8 cellular contexts compared by ENCODE assay signal in the genomic region with DNA sequence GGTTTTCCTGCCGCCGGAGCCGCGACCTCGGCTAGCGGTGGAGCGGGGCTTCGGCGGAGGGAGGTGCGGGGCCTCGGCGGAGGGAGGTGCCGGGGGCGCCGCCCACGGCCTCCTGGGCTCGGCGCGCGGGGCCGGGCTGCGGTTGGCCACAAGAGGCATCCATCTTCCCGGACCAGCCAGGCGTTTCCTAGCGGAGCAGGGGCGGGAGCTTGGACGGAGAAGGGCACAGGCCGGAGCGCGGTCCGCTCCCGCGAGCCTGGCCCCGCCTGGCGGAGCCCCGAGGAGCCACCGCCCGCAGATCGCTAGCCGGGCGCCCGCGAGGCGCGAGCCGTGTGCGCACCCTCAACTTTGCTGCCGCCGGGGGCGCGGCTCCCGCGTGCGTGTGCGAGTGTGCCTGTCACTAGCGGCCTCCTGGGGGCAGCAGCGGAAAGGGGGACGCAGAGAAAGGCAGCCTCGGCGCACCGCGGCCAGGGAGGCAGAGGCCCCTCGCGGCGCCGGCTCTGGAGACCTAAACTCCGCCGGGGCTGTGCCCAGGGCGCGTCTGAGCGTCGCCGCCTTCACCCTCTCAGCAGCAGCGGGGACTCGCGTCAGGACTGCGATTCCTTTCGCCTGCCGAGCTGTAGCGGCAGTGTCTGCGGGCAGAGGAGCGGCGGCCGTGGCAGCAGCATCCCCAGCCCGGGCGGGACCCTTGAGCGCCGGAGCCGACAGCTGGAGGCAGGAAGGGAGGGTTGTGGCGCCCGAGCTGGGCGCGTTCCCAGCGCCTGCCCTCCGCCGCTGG. TPM values are rescaled to one million over a fixed set of nuclear protein-coding genes. Genes with fewer than 3 reads are reported as not detected.
DNase-seq lines count a peak whose midpoint lies in the region; ATAC-seq, FAIRE-seq and TF ChIP-seq lines count a peak whose summit lies in the region.

No MANE protein-coding gene starts in this region.

- H3K9me3 Mint-ChIP-seq in CD8-positive, alpha-beta memory T cell = no peaks in the 10 kb centered on the region
- no peaks in the 10 kb centered on the region for H3K9me3 Mint-ChIP-seq in mesothelial cell of epicardium

- no peak overlapping the region for H3K27ac ChIP-seq in CD8-positive, alpha-beta memory T cell (ENCODE audit: low read depth, low read length)
- H3K27ac ChIP-seq in endothelial cell of umbilical vein (ENCODE audit: insufficient read depth, low read depth, low read length) = peak overlapping the region; percentile 55

- peak overlapping the region in 3 of 8 donors; percentile 33 to 84 (median 46) for H3K27ac Mint-ChIP-seq in CD8-positive, alpha-beta memory T cell
- H3K27ac Mint-ChIP-seq in mesothelial cell of epicardium = peak overlapping the region; percentile 54

- TF ChIP-seq CTCF in endothelial cell of umbilical vein (IDR thresholded peaks at IDR 0.05; ENCODE audit: extremely low read depth in 1 of 2, insufficient read depth in 1 of 2, low read depth in 1 of 2, low read length in 2 of 2) (peak; percentile 94 to 98), mesothelial cell of epicardium (IDR thresholded peaks at IDR 0.05; ENCODE audit: unreplicated experiment) (peak; percentile 94)

- peaks cover 10% of the 10 kb centered on the region for H3K27me3 ChIP-seq in CD8-positive, alpha-beta memory T cell (ENCODE audit: insufficient read depth, low read length, poor library complexity, severe bottlenecking)
- no peaks in the 10 kb centered on the region for H3K27me3 ChIP-seq in endothelial cell of umbilical vein (ENCODE audit: control insufficient read depth in 2 of 2, insufficient read depth in 2 of 2, low read length in 2 of 2)

- H3K36me3 Mint-ChIP-seq in CD8-positive, alpha-beta memory T cell = no peaks in the 10 kb centered on the region
- H3K36me3 Mint-ChIP-seq in mesothelial cell of epicardium = no peaks in the 10 kb centered on the region

- H3K9me3 ChIP-seq in CD8-positive, alpha-beta memory T cell (ENCODE audit: low read length) = no peaks in the 10 kb centered on the region
- no peaks in the 10 kb centered on the region for H3K9me3 ChIP-seq in endothelial cell of umbilical vein (replicated peaks; ENCODE audit: control insufficient read depth, insufficient read depth, low read length)

- intact Hi-C loops in endothelial cell of umbilical vein (cut with micrococcal nuclease) = loop anchor here (1.0 to 5.0 kb wide), 11 partner anchors 54 to 548 kb away; partner anchors contain the start of gene C12orf56

- DNase-seq in CD8-positive, alpha-beta memory T cell = peak; percentile 63 to 87 (median 76)
- DNase-seq in HPDE6-E6E7 (ENCODE audit: extremely low spot score) (peak; percentile 83), NOMO-1 (lab: John Stamatoyannopoulos, UW; ENCODE audit: unreplicated experiment in 2 of 2) (peak; percentile 82 to 91), endothelial cell of umbilical vein (ENCODE audit: low read depth, low spot score) (peak; percentile 97), mesothelial cell of epicardium (ENCODE audit: low spot score in 2 of 2, unreplicated experiment in 2 of 2) (peak; percentile 81 to 91)
- peak; percentile 49 for DNase-seq in activated CD8-positive, alpha-beta memory T cell treated with anti-CD3 and anti-CD28 coated beads, Interleukin-2, amount 50 U/mL, for 24 hours (ENCODE audit: extremely low read depth)
- peak; percentile 38 for DNase-seq in stimulated activated CD8-positive, alpha-beta memory T cell treated with anti-CD3 and anti-CD28 coated beads, Interleukin-15, amount 100 ng/mL, for 24 hours (ENCODE audit: low read depth)

- H3K36me3 ChIP-seq in CD8-positive, alpha-beta memory T cell (ENCODE audit: insufficient read depth, low read length) = no peaks in the 10 kb centered on the region
- H3K36me3 ChIP-seq in endothelial cell of umbilical vein (ENCODE audit: control insufficient read depth in 2 of 2, extremely low read depth in 1 of 2, insufficient read depth in 2 of 2, low read length in 2 of 2) = no peaks in the 10 kb centered on the region

- no peaks in the 10 kb centered on the region for H4K20me1 ChIP-seq in endothelial cell of umbilical vein (replicated peaks; ENCODE audit: control insufficient read depth, extremely low read depth, insufficient read depth, low read length)

- H3K4me2 ChIP-seq in endothelial cell of umbilical vein (ENCODE audit: insufficient read depth, low read length) = peak overlapping the region; percentile 93

- ATAC-seq in GM19468 (IDR thresholded peaks at IDR 0.05; ENCODE audit: extremely low read depth, unreplicated experiment) = peak; percentile 94

- peaks cover 10 to 19% of the 10 kb centered on the region in 2 donors for H3K27me3 Mint-ChIP-seq in CD8-positive, alpha-beta memory T cell
- H3K27me3 Mint-ChIP-seq in mesothelial cell of epicardium (ENCODE audit: low read depth) = peaks cover 4% of the 10 kb centered on the region

- no peaks in the 10 kb centered on the region for H3K9me1 ChIP-seq in endothelial cell of umbilical vein (replicated peaks; ENCODE audit: control insufficient read depth, extremely low read depth, insufficient read depth, low read length)

- H3K9ac ChIP-seq in endothelial cell of umbilical vein (replicated peaks; ENCODE audit: extremely low read depth, insufficient read depth, low read length) = peak overlapping the region; percentile 77

- FAIRE-seq in endothelial cell of umbilical vein (lab: Jason Lieb, UNC) = peak; percentile 91

- H3K79me2 ChIP-seq in endothelial cell of umbilical vein (ENCODE audit: control insufficient read depth, insufficient read depth, low read length) = peaks cover 25% of the 10 kb centered on the region

- no peak for TF ChIP-seq POLR2A in endothelial cell of umbilical vein (IDR thresholded peaks at IDR 0.05; ENCODE audit: low read depth, low read length)

- peaks cover 8 to 11% (median 11%) of the 10 kb centered on the region in 3 donors for H3K4me1 Mint-ChIP-seq in CD8-positive, alpha-beta memory T cell
- peaks cover 24% of the 10 kb centered on the region for H3K4me1 Mint-ChIP-seq in mesothelial cell of epicardium

- CTCF ChIA-PET in CD8-positive, alpha-beta memory T cell (lab: Charles Lee) = interaction anchor here (0.9 to 3.0 kb wide), 12 partner anchors 11 to 549 kb away, joined by 3 to 32 read pairs (median 4); no protein-coding TSS in a partner anchor
- CTCF ChIA-PET in endothelial cell of umbilical vein (lab: Charles Lee) = interaction anchor here (0.6 to 3.7 kb wide), 41 partner anchors 11 to 552 kb away, joined by 3 to 56 read pairs (median 5); partner anchors contain the start of gene KICS2

- POLR2A ChIA-PET in CD8-positive, alpha-beta memory T cell (lab: Charles Lee) = interaction anchor here (0.5 to 0.6 kb wide), 2 partner anchors 10 to 244 kb away, joined by 3 read pairs; no protein-coding TSS in a partner anchor
- POLR2A ChIA-PET in endothelial cell of umbilical vein (lab: Charles Lee) = interaction anchor here (1.0 to 1.3 kb wide), 2 partner anchors 244 to 387 kb away, joined by 3 to 4 read pairs; no protein-coding TSS in a partner anchor

- peak overlapping the region; percentile 95 for H2AFZ ChIP-seq in endothelial cell of umbilical vein (ENCODE audit: low read depth, low read length)

- dilution Hi-C loops in endothelial cell of umbilical vein (cut with MboI; ENCODE audit: extremely low pct_ligation_motif_present, low sequenced_read_pairs) = no loop called here

- peak overlapping the region; percentile 62 for H3K4me3 ChIP-seq in CD8-positive, alpha-beta memory T cell (ENCODE audit: low read length)
- peak overlapping the region; percentile 56 to 81 (median 63) for H3K4me3 ChIP-seq in endothelial cell of umbilical vein (replicated peaks in 1 of 3; ENCODE audit: insufficient read depth in 1 of 3, low read depth in 1 of 3, low read length in 3 of 3)

- BruUV-seq in endothelial cell of umbilical vein (replicated peaks; lab: Mats Ljungman, UMichigan) = no TSS peak

- H3K4me1 ChIP-seq in CD8-positive, alpha-beta memory T cell (ENCODE audit: insufficient read depth, low read length) = peaks cover 7% of the 10 kb centered on the region
- H3K4me1 ChIP-seq in endothelial cell of umbilical vein (ENCODE audit: control insufficient read depth, extremely low read depth, insufficient read depth, low read length) = peaks cover 15% of the 10 kb centered on the region

- H3K4me3 Mint-ChIP-seq in CD8-positive, alpha-beta memory T cell = peak overlapping the region; percentile 56 to 83 (median 76)
- peak overlapping the region; percentile 76 for H3K4me3 Mint-ChIP-seq in mesothelial cell of epicardium

TF ChIP-seq in endothelial cell of umbilical vein, 7 proteins besides CTCF, POLR2A, EP300 and RAD21:
- TF ChIP-seq MAX (IDR thresholded peaks at IDR 0.05; ENCODE audit: insufficient read depth, insufficient read length) (peak; percentile 63), EZH2 (IDR thresholded peaks at IDR 0.05; ENCODE audit: borderline replicate concordance, low read depth, low read length, severe bottlenecking) (no peak), POLR2AphosphoS5 (IDR thresholded peaks at IDR 0.05; ENCODE audit: insufficient read depth, low read depth, low read length) (peak; percentile 81), MYC (IDR thresholded peaks at IDR 0.05; ENCODE audit: low read depth, low read length) (peak; percentile 38), GATA2 (IDR thresholded peaks at IDR 0.05; ENCODE audit: insufficient read depth, insufficient read length, low read depth, low read length) (no peak), JUN (IDR thresholded peaks at IDR 0.05; ENCODE audit: borderline replicate concordance, insufficient read depth, insufficient read length, low read depth) (no peak), FOS (IDR thresholded peaks at IDR 0.05; ENCODE audit: borderline replicate concordance, insufficient read depth, low read length) (no peak)
TF ChIP-seq in endothelial cell of umbilical vein: peak in this region for 3.

RNA-seq across cellular contexts. Expression of gene SRGAP1, which starts 0.7 kb away (rescaled TPM):
- under 1 TPM; 0.61 to 0.64 TPM for total RNA-seq in CD8-positive, alpha-beta memory T cell
- 0.09 TPM for polyA plus RNA-seq in CD8-positive, alpha-beta memory T cell
- 10.8 and 16.3 TPM in 2 replicates for total RNA-seq in endothelial cell of umbilical vein
- 4.6 and 4.9 TPM in 2 replicates for polyA plus RNA-seq in endothelial cell of umbilical vein
- 2.9 and 3.1 TPM in 2 replicates for polyA plus RNA-seq in endothelial cell of umbilical vein (2011; cell fraction: cytosol; rRNA removed)
- polyA plus RNA-seq in endothelial cell of umbilical vein (2011; cell fraction: nucleus; rRNA removed) = 18.9 and 19.1 TPM in 2 replicates
- 4.5 and 5.8 TPM in 2 replicates for polyA plus RNA-seq in endothelial cell of umbilical vein (2012)
- polyA minus RNA-seq in endothelial cell of umbilical vein = 22.4 and 30.6 TPM in 2 replicates
- 9.6 TPM for polyA minus RNA-seq in endothelial cell of umbilical vein (2011; cell fraction: cytosol; rRNA and poly(A)+ RNA removed)
- 46.1 and 52.4 TPM in 2 replicates for polyA minus RNA-seq in endothelial cell of umbilical vein (2011; cell fraction: nucleus; rRNA and poly(A)+ RNA removed)
- 9.6 to 9.7 TPM (median 9.7 TPM) in 3 replicates for total RNA-seq in mesothelial cell of epicardium

Comparison
In these comparisons a context has a peak if more than half of its experiments do, and no peak if none do; other contexts are left out.
1. DNase-seq: peak in every context shown above with its lines; median percentile 97 in endothelial cell of umbilical vein; 86 in NOMO-1; 86 in mesothelial cell of epicardium; 83 in HPDE6-E6E7; 76 in CD8-positive, alpha-beta memory T cell; 49 in activated CD8-positive, alpha-beta memory T cell treated with anti-CD3 and anti-CD28 coated beads, Interleukin-2, amount 50 U/mL, for 24 hours; 38 in stimulated activated CD8-positive, alpha-beta memory T cell treated with anti-CD3 and anti-CD28 coated beads, Interleukin-15, amount 100 ng/mL, for 24 hours.